8 cellular contexts compared by ENCODE assay signal in the genomic region with DNA sequence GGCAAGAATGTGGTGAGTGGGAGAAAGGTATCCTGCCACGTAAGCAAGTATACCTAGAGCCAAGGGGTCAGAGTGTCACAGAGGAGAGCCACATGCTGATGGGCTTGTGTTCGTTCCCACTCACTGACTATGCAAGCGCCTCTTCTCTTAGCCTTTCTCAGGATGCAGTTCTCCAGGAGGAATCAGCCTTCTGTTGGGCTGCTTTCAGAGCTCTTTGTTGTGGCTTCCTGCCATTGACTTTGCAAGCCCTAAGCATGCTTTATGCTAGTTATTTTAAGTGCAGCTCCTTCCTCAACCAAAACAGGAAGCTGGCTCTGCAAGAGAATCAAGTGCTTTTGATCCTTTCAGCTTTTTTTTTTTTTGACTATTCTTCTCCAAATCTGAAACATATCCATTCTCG.
DNase-seq lines count a peak whose midpoint lies in the region; ATAC-seq lines count a peak whose summit lies in the region.

No MANE protein-coding gene starts in this region.

- ATAC-seq in GM18858 (IDR thresholded peaks at IDR 0.05; ENCODE audit: unreplicated experiment), result no peak

- peak; percentile 26 for DNase-seq in activated gamma-delta T cell treated with Interleukin-2 at 50 U/mL for 16 hours
- no peak for DNase-seq in activated gamma-delta T cell (lab: John Stamatoyannopoulos, UW)
- DNase-seq in activated CD4-positive, alpha-beta T cell treated with anti-CD3 and anti-CD28 coated beads, Interleukin-2, amount 10 ng/mL, durations not matched to agents 24 days and 14 days, result peak; percentile 84
- peak; percentile 68 for DNase-seq in globus pallidus (ENCODE audit: low spot score)
- DNase-seq in stromal cell of bone marrow (ENCODE audit: low read depth), result peak; percentile 28
- DNase-seq in amniotic stem cell (lab: John Stamatoyannopoulos, UW), result no peak
- no peak for DNase-seq in activated CD4-positive, CD25-positive, alpha-beta regulatory T cell (lab: John Stamatoyannopoulos, UW)

- H3K4me1 Mint-ChIP-seq in activated CD4-positive, alpha-beta T cell treated with anti-CD3 and anti-CD28 coated beads, Interleukin-2, amount 10 ng/mL, durations not matched to agents 24 days and 14 days, result peaks cover 24% of the 10 kb centered on the region

- peaks cover 43% of the 10 kb centered on the region for H3K36me3 Mint-ChIP-seq in activated CD4-positive, alpha-beta T cell treated with anti-CD3 and anti-CD28 coated beads, Interleukin-2, amount 10 ng/mL, durations not matched to agents 24 days and 14 days (ENCODE audit: low read depth)

- peak overlapping the region; percentile 81 for H3K27ac Mint-ChIP-seq in activated CD4-positive, alpha-beta T cell treated with anti-CD3 and anti-CD28 coated beads, Interleukin-2, amount 10 ng/mL, durations not matched to agents 24 days and 14 days

- H3K27me3 Mint-ChIP-seq in activated CD4-positive, alpha-beta T cell treated with anti-CD3 and anti-CD28 coated beads, Interleukin-2, amount 10 ng/mL, durations not matched to agents 24 days and 14 days, result no peaks in the 10 kb centered on the region

- intact Hi-C loops in activated CD4-positive, alpha-beta T cell treated with anti-CD3 and anti-CD28 coated beads, Interleukin-2, amount 10 ng/mL, durations not matched to agents 24 days and 14 days (cut with micrococcal nuclease), result no loop called here

- peak overlapping the region; percentile 50 for H3K4me3 Mint-ChIP-seq in activated CD4-positive, alpha-beta T cell treated with anti-CD3 and anti-CD28 coated beads, Interleukin-2, amount 10 ng/mL, durations not matched to agents 24 days and 14 days

- peaks cover 5% of the 10 kb centered on the region for H3K9me3 Mint-ChIP-seq in activated CD4-positive, alpha-beta T cell treated with anti-CD3 and anti-CD28 coated beads, Interleukin-2, amount 10 ng/mL, durations not matched to agents 24 days and 14 days

Comparison
In these comparisons a context has a peak if more than half of its experiments do, and no peak if none do; other contexts are left out.
1. DNase-seq: peak in activated gamma-delta T cell treated with Interleukin-2 at 50 U/mL for 16 hours (single experiment), activated CD4-positive, alpha-beta T cell treated with anti-CD3 and anti-CD28 coated beads, Interleukin-2, amount 10 ng/mL, durations not matched to agents 24 days and 14 days (single experiment), globus pallidus (single experiment) and stromal cell of bone marrow (single experiment); none in activated gamma-delta T cell (single experiment), amniotic stem cell (single experiment) and activated CD4-positive, CD25-positive, alpha-beta regulatory T cell (0 of 4).